ENCODE assay signal across 18 cellular contexts in the genomic region with DNA sequence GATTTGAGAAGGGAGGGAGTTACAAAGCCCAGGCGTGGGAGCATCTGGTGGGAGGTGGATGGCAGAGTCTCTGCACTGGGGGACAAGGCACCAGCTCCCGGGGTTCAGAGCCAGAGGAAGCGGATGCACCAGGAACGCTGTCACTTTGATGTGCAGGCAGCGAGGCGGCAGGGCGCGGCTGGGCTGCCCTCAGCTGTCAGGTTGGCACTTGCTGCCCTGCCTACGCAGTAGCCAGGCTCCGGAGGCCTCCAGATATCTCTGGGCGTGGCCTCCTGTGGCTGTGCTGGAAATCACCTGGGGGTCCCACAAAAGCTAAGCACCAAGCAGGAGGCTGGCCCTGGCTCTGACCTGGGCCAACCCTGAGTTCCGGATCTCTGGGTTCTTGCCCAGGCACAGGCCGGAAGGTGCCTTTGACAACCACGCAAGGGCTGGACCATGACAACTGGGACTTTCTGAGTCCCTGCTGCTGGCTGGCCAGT.
DNase-seq lines count a peak whose midpoint lies in the region; ATAC-seq, FAIRE-seq and TF ChIP-seq lines count a peak whose summit lies in the region.
"Had no signal": no experiment of that assay in that cellular context is flagged by ENCODE, and none has a peak within 500 bp of the region (broad histone marks: within the 10 kb centered on the region; RNA-seq: fewer than 3 reads in every experiment).

No MANE protein-coding gene starts in this region.

- H3K9me3 ChIP-seq in Panc1 (ENCODE audit: control insufficient read depth, insufficient read depth, low read depth, low read length) (no peaks in the 10 kb centered on the region; the same call in 1 of the 2 replicates), H1 (ENCODE audit: insufficient read depth in 2 of 2, low read depth in 1 of 2, low read length in 1 of 2) (no peaks in the 10 kb centered on the region), transverse colon (no peaks in the 10 kb centered on the region)
- H3K9me3 ChIP-seq: BE2C, Peyer's patch had no signal

- no peak overlapping the region for H3K4ac ChIP-seq in H1 (replicated peaks; ENCODE audit: insufficient read length, low read depth, low read length)

- CTCF ChIA-PET in Panc1 (lab: Charles Lee) (interaction anchor here (0.6 kb wide), 1 partner anchor 11 kb away, joined by 3 read pairs; no protein-coding TSS in a partner anchor), H1 (lab: Charles Lee; ENCODE audit: partially characterized antibody) (interaction anchor here (1.0 kb wide), 1 partner anchor 13 kb away, joined by 3 read pairs; no protein-coding TSS in a partner anchor)

- H3K36me3 ChIP-seq in Panc1 (ENCODE audit: control insufficient read depth, insufficient read depth, low read length) (no peaks in the 10 kb centered on the region), H1 (ENCODE audit: control insufficient read depth in 2 of 4, insufficient read depth in 4 of 4, low read length in 3 of 4) (no peaks in the 10 kb centered on the region; a peak in 1 of 8 replicates), transverse colon (no peaks in the 10 kb centered on the region)
- H3K36me3 ChIP-seq: BE2C, Peyer's patch had no signal

- H2AFZ ChIP-seq in H1 (ENCODE audit: low read length): no peak overlapping the region
- H2AFZ ChIP-seq: hepatocyte had no signal

- H3K27ac Mint-ChIP-seq in neural crest cell (ENCODE audit: unreplicated experiment): peak overlapping the region; percentile 38
- H3K27ac Mint-ChIP-seq: activated naive CD8-positive, alpha-beta T cell treated with anti-CD3 and anti-CD28 coated beads for 36 hours had no signal

- H3K4me3 ChIP-seq in Panc1 (ENCODE audit: low read depth in 2 of 2, low read length in 2 of 2): no peak overlapping the region
- H3K4me3 ChIP-seq in H1 (ENCODE audit: extremely low read depth in 1 of 4, insufficient read depth in 2 of 4, low read depth in 3 of 4, low read length in 4 of 4): no peak overlapping the region
- H3K4me3 ChIP-seq in transverse colon: no peak overlapping the region
- H3K4me3 ChIP-seq: hepatocyte, Peyer's patch, smooth muscle cell had no signal

- no peak for TF ChIP-seq POLR2A in H1 (IDR thresholded peaks at IDR 0.05; ENCODE audit: control extremely low read depth in 1 of 2, low read depth in 2 of 2, low read length in 2 of 2)
- TF ChIP-seq POLR2A in transverse colon (IDR thresholded peaks at IDR 0.05): no peak

- peak overlapping the region; percentile 48 for H4K8ac ChIP-seq in H1 (ENCODE audit: extremely low read depth, insufficient read depth, low read length)

- no peaks in the 10 kb centered on the region for H3K79me1 ChIP-seq in H1 (ENCODE audit: low read depth, low read length)

- no peak overlapping the region for H3K14ac ChIP-seq in H1 (ENCODE audit: insufficient read length)

- H3K27me3 ChIP-seq in Panc1 (ENCODE audit: control insufficient read depth, insufficient read depth, low read length) (no peaks in the 10 kb centered on the region), H1 (replicated peaks in 1 of 4; ENCODE audit: control insufficient read depth in 3 of 4, extremely low read depth in 1 of 4, insufficient read depth in 3 of 4, low read length in 3 of 4) (no peaks in the 10 kb centered on the region), transverse colon (no peaks in the 10 kb centered on the region)
- H3K27me3 ChIP-seq: BE2C, hepatocyte, Peyer's patch had no signal

- no peaks in the 10 kb centered on the region for H3K4me1 Mint-ChIP-seq in neural crest cell
- H3K4me1 Mint-ChIP-seq: activated naive CD8-positive, alpha-beta T cell treated with anti-CD3 and anti-CD28 coated beads for 36 hours had no signal

- H4K5ac ChIP-seq in H1 (ENCODE audit: insufficient read length, low read depth, low read length): no peak overlapping the region

- DNase-seq in Panc1 (ENCODE audit: low read depth, low spot score) (no peak), H1 (ENCODE audit: low read depth in 1 of 2, low spot score in 2 of 2) (no peak), neural crest cell (ENCODE audit: low read depth, low spot score) (no peak), transverse colon (peak; percentile 10), AG08396 (ENCODE audit: low spot score) (no peak), NCI-H2107 (lab: John Stamatoyannopoulos, UW) (no peak), activated gamma-delta T cell treated with Interleukin-2 at 50 U/mL for 16 hours (no peak)
- DNase-seq: activated naive CD8-positive, alpha-beta T cell treated with anti-CD3 and anti-CD28 coated beads for 36 hours; activated T-cell treated with anti-CD3 and anti-CD28 coated beads, Interleukin-2, amount 50 U/mL, for 48 hours; BE2C; Calu3; NCI-H2081 treated with DMSO at 0.1 percent for 48 hours; NCI-H526; Peyer's patch had no signal

- no peaks in the 10 kb centered on the region for H3K23me2 ChIP-seq in H1 (ENCODE audit: low read depth, low read length)

- ATAC-seq in Panc1: no peak

- no peak overlapping the region for H3K18ac ChIP-seq in H1 (ENCODE audit: extremely low read depth, low read length)

- intact Hi-C loops in Panc1 (cut with micrococcal nuclease; ENCODE audit: unreplicated experiment) (no loop called here), transverse colon (cut with DNase I; ENCODE audit: low total_unique reads) (no loop called here)

- no peak overlapping the region for H3K4me2 ChIP-seq in H1 (ENCODE audit: insufficient read depth in 1 of 2, low read depth in 2 of 2, low read length in 2 of 2)
- H3K4me2 ChIP-seq: hepatocyte, smooth muscle cell had no signal

- no peak overlapping the region for H3K4me3 Mint-ChIP-seq in neural crest cell
- H3K4me3 Mint-ChIP-seq: activated naive CD8-positive, alpha-beta T cell treated with anti-CD3 and anti-CD28 coated beads for 36 hours; brain had no signal

- WGBS in H1 (ENCODE audit: extremely low coverage in 1 of 2, insufficient coverage in 1 of 2, insufficient read length in 1 of 2, insufficient replicate concordance in 2 of 2, low coverage in 1 of 2, low lambda C conversion rate in 2 of 2, missing lambda C conversion rate in 1 of 2), 2 experiments: 92% methylated on average over 14 of the region's 14 CpGs; no CpG with 5 or more reads in 1 of the 2 experiments
- 65% methylated on average over 14 of the region's 14 CpGs; no CpG with 5 or more reads in 1 of the 2 donors for WGBS in transverse colon (ENCODE audit: low coverage in 1 of 2), 2 donors

- H3K27me3 Mint-ChIP-seq in neural crest cell (ENCODE audit: low read depth): no peaks in the 10 kb centered on the region
- H3K27me3 Mint-ChIP-seq: activated naive CD8-positive, alpha-beta T cell treated with anti-CD3 and anti-CD28 coated beads for 36 hours; brain had no signal

- H3K56ac ChIP-seq in H1 (replicated peaks; ENCODE audit: insufficient read length, low read depth, low read length): no peak overlapping the region

- no peak for FAIRE-seq in H1 (lab: Jason Lieb, UNC)
- FAIRE-seq: G401.6 had no signal

- no peak overlapping the region for H2AK5ac ChIP-seq in H1 (ENCODE audit: low read depth, low read length)

- no peak overlapping the region for H3K23ac ChIP-seq in H1 (ENCODE audit: insufficient read length)

- H2BK12ac ChIP-seq in H1 (ENCODE audit: low read depth, low read length): 0 out of 2 replicates have a peak overlapping the region, but pooled peaks have one; percentile 56

- peak overlapping the region; percentile 61 for H4K91ac ChIP-seq in H1 (replicated peaks; ENCODE audit: insufficient read length, low read length)

- H3K4me1 ChIP-seq in Panc1 (ENCODE audit: control insufficient read depth, insufficient read depth, low read length): peaks cover 5% of the 10 kb centered on the region; the same call in 1 of the 2 replicates
- H3K4me1 ChIP-seq in H1 (replicated peaks in 1 of 4; ENCODE audit: control insufficient read depth in 3 of 4, insufficient read depth in 4 of 4, low read length in 3 of 4): peaks cover 0 to 10% (median 0%) of the 10 kb centered on the region in 4 experiments; a peak in 2 of 7 replicates
- no peaks in the 10 kb centered on the region for H3K4me1 ChIP-seq in transverse colon
- H3K4me1 ChIP-seq: BE2C, Peyer's patch had no signal

- POLR2A ChIA-PET in Panc1 (lab: Charles Lee): no interaction called here
- POLR2A ChIA-PET in H1 (lab: Charles Lee; ENCODE audit: partially characterized antibody): interaction anchor here (1.9 kb wide), 1 partner anchor 9 kb away, joined by 12 read pairs; no protein-coding TSS in a partner anchor

- H4K20me1 ChIP-seq in H1 (replicated peaks in 1 of 2; ENCODE audit: control insufficient read depth in 1 of 2, insufficient read depth in 2 of 2, low read length in 2 of 2): no peaks in the 10 kb centered on the region

- BruUV-seq in Panc1 (replicated peaks; lab: Mats Ljungman, UMichigan): no TSS peak

- H2BK120ac ChIP-seq in H1 (replicated peaks; ENCODE audit: low read depth, low read length): no peak overlapping the region

- in situ Hi-C loops in Panc1 (cut with HindIII; ENCODE audit: low pct_unique_long_range_greater_than_20kb, low sequenced_read_pairs) (no loop called here), transverse colon (cut with MboI; ENCODE audit: low pct_ligation_motif_present in 1 of 4, low pct_unique_long_range_greater_than_20kb in 1 of 4, low sequenced_read_pairs in 3 of 4) (no loop called here)

- no peak for TF ChIP-seq RAD21 in H1 (IDR thresholded peaks at IDR 0.05 in 1 of 2, conservative IDR thresholded peaks at IDR 0.05 in 1 of 2; ENCODE audit: low read depth in 2 of 2, low read length in 2 of 2)

- H3K79me2 ChIP-seq in H1 (ENCODE audit: control insufficient read depth in 1 of 2, insufficient read depth in 2 of 2, low read length in 2 of 2): no peaks in the 10 kb centered on the region
- H3K79me2 ChIP-seq: hepatocyte had no signal

- peak overlapping the region; percentile 44; the same call in 1 of the 2 replicates for H2BK5ac ChIP-seq in H1 (ENCODE audit: low read depth, low read length)

- no peaks in the 10 kb centered on the region for H3K9me3 Mint-ChIP-seq in neural crest cell

- H3K27ac ChIP-seq in Panc1 (ENCODE audit: low read length) (peak overlapping the region; percentile 68; the same call in 1 of the 2 replicates), H1 (ENCODE audit: low read depth, low read length) (no peak overlapping the region), transverse colon (no peak overlapping the region)
- H3K27ac ChIP-seq: hepatocyte, Peyer's patch had no signal

- 0 out of 2 replicates have a peak overlapping the region, but pooled peaks have one; percentile 48 for H2BK20ac ChIP-seq in H1 (ENCODE audit: low read length)

- H3K9ac ChIP-seq in H1 (replicated peaks in 1 of 4; ENCODE audit: extremely low read depth in 1 of 4, low read depth in 3 of 4, low read length in 3 of 4): no peak overlapping the region

- H2BK15ac ChIP-seq in H1 (ENCODE audit: low read length): peak overlapping the region; percentile 10; the same call in 1 of the 2 replicates

- TF ChIP-seq CTCF in Panc1 (IDR thresholded peaks at IDR 0.05): no peak
- TF ChIP-seq CTCF in H1 (IDR thresholded peaks at IDR 0.05; ENCODE audit: control extremely low read depth in 1 of 3, insufficient read depth in 1 of 3, low read depth in 1 of 3, low read length in 3 of 3): no peak
- TF ChIP-seq CTCF in neural crest cell (conservative IDR thresholded peaks at IDR 0.05): no peak
- no peak for TF ChIP-seq CTCF in transverse colon (IDR thresholded peaks at IDR 0.05)

- TF ChIP-seq EP300 in H1 (IDR thresholded peaks at IDR 0.05; ENCODE audit: borderline replicate concordance in 1 of 2, low read depth in 2 of 2, low read length in 2 of 2): no peak
- TF ChIP-seq EP300 in transverse colon (IDR thresholded peaks at IDR 0.05; ENCODE audit: low read depth): no peak

- H3K36me3 Mint-ChIP-seq in neural crest cell (ENCODE audit: low read depth): no peaks in the 10 kb centered on the region
- H3K36me3 Mint-ChIP-seq: activated naive CD8-positive, alpha-beta T cell treated with anti-CD3 and anti-CD28 coated beads for 36 hours; brain had no signal
